20 cellular contexts compared by ENCODE assay signal in genomic region chr11:116576523-116576922, GRCh38.
DNase-seq lines count a peak whose midpoint lies in the region; ATAC-seq and TF ChIP-seq lines count a peak whose summit lies in the region.
"Had no signal": no experiment of that assay in that cellular context is flagged by ENCODE, and none has a peak within 500 bp of the region (broad histone marks: within the 10 kb centered on the region; RNA-seq: fewer than 3 reads in every experiment).

No MANE protein-coding gene starts in this region.

- no peak for TF ChIP-seq CTCF in mammary epithelial cell (conservative IDR thresholded peaks at IDR 0.05 in 1 of 2, IDR thresholded peaks at IDR 0.05 in 1 of 2; ENCODE audit: extremely low read depth in 1 of 2, insufficient read depth in 1 of 2, low read depth in 1 of 2, low read length in 2 of 2)

- dilution Hi-C loops in mammary epithelial cell (cut with HindIII; ENCODE audit: low sequenced_read_pairs): no loop called here

- H3K4me1 Mint-ChIP-seq in activated naive CD4-positive, alpha-beta T cell treated with anti-CD3 and anti-CD28 coated beads for 36 hours (ENCODE audit: low read depth): no peaks in the 10 kb centered on the region
- H3K4me1 Mint-ChIP-seq: activated naive CD4-positive, alpha-beta T cell treated with anti-CD3 and anti-CD28 coated beads, Interleukin-2, amount 50 U/mL, for 24 hours had no signal

- peak; percentile 7 for DNase-seq in activated naive CD4-positive, alpha-beta T cell treated with anti-CD3 and anti-CD28 coated beads for 36 hours
- no peak for DNase-seq in activated naive CD4-positive, alpha-beta T cell treated with Interleukin-2 at 50 U/mL for 16 hours
- peak; percentile 58 for DNase-seq in M059J (ENCODE audit: low read depth)
- peak; percentile 11 for DNase-seq in mammary epithelial cell
- no peak for DNase-seq in stimulated activated naive CD8-positive, alpha-beta T cell treated with anti-CD3 and anti-CD28 coated beads, Interleukin-15, Interleukin-2, amounts not matched to agents 100 U/mL and 50 U/mL, for 24 hours
- DNase-seq in middle frontal gyrus (ENCODE audit: extremely low spot score, low spot score): no peak
- DNase-seq: activated CD4-positive, alpha-beta T cell treated with anti-CD3 and anti-CD28 coated beads, Interleukin-2, amount 50 U/mL, for 1 hour; CD4-positive, alpha-beta memory T cell; HFFc6; Karpas-422; mucosa of descending colon; NCI-H1417 treated with DMSO at 0.1 percent for 48 hours; NCI-H82; stimulated activated naive CD4-positive, alpha-beta T cell had no signal

- no peak overlapping the region for H3K4me3 Mint-ChIP-seq in activated naive CD4-positive, alpha-beta T cell treated with anti-CD3 and anti-CD28 coated beads for 36 hours
- H3K4me3 Mint-ChIP-seq: activated naive CD4-positive, alpha-beta T cell treated with anti-CD3 and anti-CD28 coated beads, Interleukin-2, amount 50 U/mL, for 24 hours; CD4-positive, alpha-beta memory T cell; HFFc6 had no signal

- no peaks in the 10 kb centered on the region for H3K9me3 Mint-ChIP-seq in activated naive CD4-positive, alpha-beta T cell treated with anti-CD3 and anti-CD28 coated beads for 36 hours
- H3K9me3 Mint-ChIP-seq: activated naive CD4-positive, alpha-beta T cell treated with anti-CD3 and anti-CD28 coated beads, Interleukin-2, amount 50 U/mL, for 24 hours; HFFc6 had no signal

- CTCF ChIA-PET in activated naive CD4-positive, alpha-beta T cell treated with anti-CD3 and anti-CD28 coated beads for 36 hours (lab: Charles Lee): no interaction called here
- CTCF ChIA-PET in mammary epithelial cell (lab: Charles Lee; ENCODE audit: low non-redundant PET): no interaction called here

- no peak overlapping the region for H3K27ac Mint-ChIP-seq in activated naive CD4-positive, alpha-beta T cell treated with anti-CD3 and anti-CD28 coated beads for 36 hours
- H3K27ac Mint-ChIP-seq: activated naive CD4-positive, alpha-beta T cell treated with anti-CD3 and anti-CD28 coated beads, Interleukin-2, amount 50 U/mL, for 24 hours; CD4-positive, alpha-beta memory T cell; HFFc6 had no signal

- no peaks in the 10 kb centered on the region for H3K79me2 ChIP-seq in mammary epithelial cell (ENCODE audit: insufficient read depth, low read length)

- in situ Hi-C loops in mammary epithelial cell (cut with MboI; ENCODE audit: low sequenced_read_pairs in 2 of 2): no loop called here

- H3K27ac ChIP-seq in mammary epithelial cell (ENCODE audit: insufficient read depth, low read depth, low read length): no peak overlapping the region
- H3K27ac ChIP-seq: neutrophil, tibial nerve had no signal

- no TSS peak for BruUV-seq in mammary epithelial cell (replicated peaks; lab: Mats Ljungman, UMichigan)

- ATAC-seq in stimulated activated naive CD8-positive, alpha-beta T cell treated with anti-CD3 and anti-CD28 coated beads, Interleukin-15, Interleukin-2, amounts not matched to agents 100 U/mL and 50 U/mL, for 24 hours: peak; percentile 52
- ATAC-seq in GM19395 (IDR thresholded peaks at IDR 0.05; ENCODE audit: unreplicated experiment): no peak
- no peak for ATAC-seq in GM18505 (IDR thresholded peaks at IDR 0.05; ENCODE audit: unreplicated experiment)
- ATAC-seq: left lobe of liver, mucosa of descending colon had no signal

- H3K36me3 Mint-ChIP-seq in activated naive CD4-positive, alpha-beta T cell treated with anti-CD3 and anti-CD28 coated beads for 36 hours (ENCODE audit: low read depth): no peaks in the 10 kb centered on the region
- H3K36me3 Mint-ChIP-seq: activated naive CD4-positive, alpha-beta T cell treated with anti-CD3 and anti-CD28 coated beads, Interleukin-2, amount 50 U/mL, for 24 hours; CD4-positive, alpha-beta memory T cell had no signal

- no peaks in the 10 kb centered on the region for H3K36me3 ChIP-seq in mammary epithelial cell (ENCODE audit: insufficient read depth, low read length)
- H3K36me3 ChIP-seq: neutrophil, tibial nerve had no signal

- no peaks in the 10 kb centered on the region for H3K4me1 ChIP-seq in mammary epithelial cell (ENCODE audit: insufficient read depth, low read length)

- no peaks in the 10 kb centered on the region for H3K9me3 ChIP-seq in mammary epithelial cell (replicated peaks; ENCODE audit: insufficient read depth, low read length)
- H3K9me3 ChIP-seq: mucosa of descending colon, neutrophil had no signal

- peaks cover 29% of the 10 kb centered on the region for H3K27me3 ChIP-seq in mammary epithelial cell (ENCODE audit: insufficient read depth, low read length)

- no peak for TF ChIP-seq POLR2A in GM18505 (IDR thresholded peaks at IDR 0.05; ENCODE audit: borderline replicate concordance, extremely low read depth, insufficient read depth, insufficient read length)

- no peak overlapping the region for H2AFZ ChIP-seq in mammary epithelial cell (ENCODE audit: low read depth, low read length)

- H3K4me3 ChIP-seq in mammary epithelial cell (replicated peaks in 1 of 3; ENCODE audit: insufficient read depth in 1 of 3, low read depth in 2 of 3, low read length in 3 of 3): no peak overlapping the region
- H3K4me3 ChIP-seq: mucosa of descending colon, tibial nerve had no signal

- H3K4me2 ChIP-seq in mammary epithelial cell (ENCODE audit: insufficient read depth, low read depth, low read length): no peak overlapping the region

- intact Hi-C loops in activated naive CD4-positive, alpha-beta T cell treated with anti-CD3 and anti-CD28 coated beads for 36 hours (cut with micrococcal nuclease): no loop called here
- intact Hi-C loops in mammary epithelial cell (cut with micrococcal nuclease): no loop called here

- H3K9ac ChIP-seq in mammary epithelial cell (ENCODE audit: insufficient read depth, low read length): no peak overlapping the region

- no peaks in the 10 kb centered on the region for H4K20me1 ChIP-seq in mammary epithelial cell (ENCODE audit: insufficient read depth, low read length)

- 17% methylated on average over 2 of the region's 2 CpGs for WGBS in mammary epithelial cell (ENCODE audit: low coverage, missing lambda C conversion rate)

- peaks cover 33% of the 10 kb centered on the region for H3K27me3 Mint-ChIP-seq in activated naive CD4-positive, alpha-beta T cell treated with anti-CD3 and anti-CD28 coated beads for 36 hours (ENCODE audit: low read depth)

Comparison
In these comparisons a context has a peak if more than half of its experiments do, and no peak if none do; other contexts are left out.
1. DNase-seq: peak in activated naive CD4-positive, alpha-beta T cell treated with anti-CD3 and anti-CD28 coated beads for 36 hours (single experiment), M059J (single experiment) and mammary epithelial cell (single experiment); none in activated naive CD4-positive, alpha-beta T cell treated with Interleukin-2 at 50 U/mL for 16 hours (single experiment), stimulated activated naive CD8-positive, alpha-beta T cell treated with anti-CD3 and anti-CD28 coated beads, Interleukin-15, Interleukin-2, amounts not matched to agents 100 U/mL and 50 U/mL, for 24 hours (single experiment) and middle frontal gyrus (single experiment).